10 cellular contexts compared by ENCODE assay signal in the genomic region with DNA sequence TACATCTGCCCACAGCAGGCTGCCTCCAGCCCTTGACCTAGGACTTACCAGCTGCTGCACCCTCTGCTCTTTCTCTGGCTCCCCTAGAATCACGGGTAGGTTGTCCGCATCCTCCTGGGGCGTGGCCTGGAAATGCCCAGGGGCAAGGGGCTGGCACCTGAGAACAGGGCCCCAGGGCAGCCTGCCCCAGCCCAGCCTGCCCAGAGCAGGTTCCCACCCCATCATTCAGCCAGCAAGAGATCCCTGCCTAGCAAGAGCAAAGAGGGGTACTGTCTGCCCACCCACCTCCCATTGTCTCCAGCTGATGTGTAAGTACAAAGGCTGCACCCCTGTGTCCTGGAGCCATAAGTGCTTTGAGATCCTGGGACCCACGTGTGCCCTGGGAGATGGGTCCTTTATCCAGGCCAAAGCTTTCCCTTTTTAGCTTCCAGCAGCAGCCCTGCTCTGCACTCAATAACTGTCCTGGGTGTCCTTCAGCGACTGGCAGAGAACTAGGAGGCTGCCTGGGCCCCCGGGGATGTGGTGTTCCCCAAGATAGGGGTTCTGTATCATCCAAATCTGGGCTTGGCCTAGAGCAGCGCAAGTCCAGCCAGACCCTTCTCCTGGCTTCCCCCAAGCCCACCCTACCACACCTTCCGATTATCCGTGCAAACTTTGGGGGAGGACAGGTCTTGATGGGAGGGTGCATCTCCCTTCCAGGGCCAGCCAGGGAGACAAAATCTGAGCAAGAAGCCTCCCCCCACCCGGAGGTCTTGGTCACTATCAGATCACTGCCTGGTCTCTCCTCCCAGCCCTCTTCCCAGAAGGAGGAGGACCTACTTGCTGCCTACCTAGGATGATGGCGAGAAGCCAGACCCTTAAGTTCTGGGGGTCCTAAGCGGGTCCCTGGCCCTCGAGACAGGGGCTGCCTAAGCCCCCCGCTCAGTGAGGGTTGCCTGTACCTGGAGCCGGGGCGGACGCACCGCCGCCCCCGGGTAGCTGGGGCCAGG. TPM values are rescaled to one million over a fixed set of nuclear protein-coding genes. Genes with fewer than 3 reads are reported as not detected.
DNase-seq lines count a peak whose midpoint lies in the region; TF ChIP-seq lines count a peak whose summit lies in the region.
"Had no signal": no experiment of that assay in that cellular context is flagged by ENCODE, and none has a peak within 500 bp of the region (broad histone marks: within the 10 kb centered on the region; RNA-seq: fewer than 3 reads in every experiment).

No MANE protein-coding gene starts in this region.

- H3K4me3 ChIP-seq in dorsolateral prefrontal cortex (peak overlapping the region; percentile 38 to 80 (median 66)), mucosa of stomach (ENCODE audit: low read length) (peak overlapping the region; percentile 11)

- no peaks in the 10 kb centered on the region for H3K36me3 Mint-ChIP-seq in activated naive CD4-positive, alpha-beta T cell treated with anti-CD3 and anti-CD28 coated beads, Interleukin-2, amount 50 U/mL, for 24 hours
- no peaks in the 10 kb centered on the region for H3K36me3 Mint-ChIP-seq in type B pancreatic cell

- no peak for DNase-seq in activated naive CD4-positive, alpha-beta T cell treated with Interleukin-2 at 50 U/mL for 16 hours
- DNase-seq in dorsolateral prefrontal cortex = peak in 1 of 10 donors; percentile 36
- no peak for DNase-seq in type B pancreatic cell (ENCODE audit: extremely low spot score, unreplicated experiment)
- no peak for DNase-seq in activated gamma-delta T cell treated with Interleukin-2 at 50 U/mL for 16 hours
- DNase-seq in kidney tubule cell (ENCODE audit: low spot score) = no peak
- no peak for DNase-seq in NCI-H128 (lab: John Stamatoyannopoulos, UW; ENCODE audit: unreplicated experiment)
- DNase-seq: activated naive CD4-positive, alpha-beta T cell treated with anti-CD3 and anti-CD28 coated beads, Interleukin-2, amount 50 U/mL, for 16 hours; stimulated activated CD8-positive, alpha-beta memory T cell treated with anti-CD3 and anti-CD28 coated beads, Interleukin-4, amount 100 ng/mL, for 48 hours had no signal

- H3K27ac ChIP-seq in dorsolateral prefrontal cortex = peak overlapping the region in 50 of 59 donors; percentile 17 to 92 (median 78)

- H3K4me1 Mint-ChIP-seq in activated naive CD4-positive, alpha-beta T cell treated with anti-CD3 and anti-CD28 coated beads, Interleukin-2, amount 50 U/mL, for 24 hours = peaks cover 31% of the 10 kb centered on the region
- peaks cover 17% of the 10 kb centered on the region for H3K4me1 Mint-ChIP-seq in type B pancreatic cell (ENCODE audit: unreplicated experiment)

- intact Hi-C loops in dorsolateral prefrontal cortex (cut with DNase I) = no loop called here

- H3K27me3 Mint-ChIP-seq in activated naive CD4-positive, alpha-beta T cell treated with anti-CD3 and anti-CD28 coated beads, Interleukin-2, amount 50 U/mL, for 24 hours = no peaks in the 10 kb centered on the region
- H3K27me3 Mint-ChIP-seq in type B pancreatic cell = peaks cover 17% of the 10 kb centered on the region

- H3K9ac ChIP-seq in mucosa of stomach (ENCODE audit: low read length) = peak overlapping the region; percentile 73

- no peaks in the 10 kb centered on the region for H3K9me3 ChIP-seq in mucosa of stomach (ENCODE audit: control insufficient read depth, low read length)

- TF ChIP-seq CTCF in dorsolateral prefrontal cortex (IDR thresholded peaks at IDR 0.05 in 54 of 56, conservative IDR thresholded peaks at IDR 0.05 in 2 of 56; ENCODE audit: low read depth in 1 of 56, partially characterized antibody in 56 of 56) = no peak
- no peak for TF ChIP-seq CTCF in type B pancreatic cell (conservative IDR thresholded peaks at IDR 0.05)

- H3K27ac Mint-ChIP-seq in activated naive CD4-positive, alpha-beta T cell treated with anti-CD3 and anti-CD28 coated beads, Interleukin-2, amount 50 U/mL, for 24 hours = peak overlapping the region; percentile 51
- H3K27ac Mint-ChIP-seq in type B pancreatic cell = no peak overlapping the region

- peaks cover 16% of the 10 kb centered on the region for H3K4me1 ChIP-seq in mucosa of stomach (ENCODE audit: control insufficient read depth, insufficient read depth, low read length)

- H3K9me3 Mint-ChIP-seq in activated naive CD4-positive, alpha-beta T cell treated with anti-CD3 and anti-CD28 coated beads, Interleukin-2, amount 50 U/mL, for 24 hours = no peaks in the 10 kb centered on the region
- no peaks in the 10 kb centered on the region for H3K9me3 Mint-ChIP-seq in type B pancreatic cell

- no peak overlapping the region for H3K4me3 Mint-ChIP-seq in activated naive CD4-positive, alpha-beta T cell treated with anti-CD3 and anti-CD28 coated beads, Interleukin-2, amount 50 U/mL, for 24 hours
- H3K4me3 Mint-ChIP-seq in type B pancreatic cell = peak overlapping the region; percentile 75

- H3K27me3 ChIP-seq in dorsolateral prefrontal cortex (peaks cover 0 to 24% (median 0%) of the 10 kb centered on the region in 45 donors), mucosa of stomach (ENCODE audit: control insufficient read depth, insufficient read depth, low read length) (peaks cover 3% of the 10 kb centered on the region)

- no peaks in the 10 kb centered on the region for H3K36me3 ChIP-seq in mucosa of stomach (ENCODE audit: control insufficient read depth, insufficient read depth, low read length)

RNA-seq across cellular contexts. Expression of a gene that starts 4.9 kb away (rescaled TPM):
- total RNA-seq in dorsolateral prefrontal cortex = 100 to 1,000 TPM in 109 of 120 experiments, 10 to 100 TPM in 11; 44.2 to 218 (median 128) TPM
- 9.7 and 18.4 TPM in 2 replicates for total RNA-seq in type B pancreatic cell (ENCODE audit: low replicate concordance)

RNA-seq across cellular contexts. Expression of a gene that starts 28.3 kb away (rescaled TPM):
- 10 to 100 TPM; 34.1 to 73.3 (median 52.1) TPM for total RNA-seq in dorsolateral prefrontal cortex
- 75.7 and 82.9 TPM in 2 replicates for total RNA-seq in type B pancreatic cell (ENCODE audit: low replicate concordance)

RNA-seq across cellular contexts. Expression of a gene that starts 43.0 kb away (rescaled TPM):
- total RNA-seq in dorsolateral prefrontal cortex = 1 to 10 TPM in 85 of 120 experiments, under 1 TPM in 35; 0.24 to 8.7 (median 1.6) TPM
- total RNA-seq in type B pancreatic cell (ENCODE audit: low replicate concordance) = not detected in 2 replicates
